Comparison of ENCODE assay signal across 33 cellular contexts in the genomic region with DNA sequence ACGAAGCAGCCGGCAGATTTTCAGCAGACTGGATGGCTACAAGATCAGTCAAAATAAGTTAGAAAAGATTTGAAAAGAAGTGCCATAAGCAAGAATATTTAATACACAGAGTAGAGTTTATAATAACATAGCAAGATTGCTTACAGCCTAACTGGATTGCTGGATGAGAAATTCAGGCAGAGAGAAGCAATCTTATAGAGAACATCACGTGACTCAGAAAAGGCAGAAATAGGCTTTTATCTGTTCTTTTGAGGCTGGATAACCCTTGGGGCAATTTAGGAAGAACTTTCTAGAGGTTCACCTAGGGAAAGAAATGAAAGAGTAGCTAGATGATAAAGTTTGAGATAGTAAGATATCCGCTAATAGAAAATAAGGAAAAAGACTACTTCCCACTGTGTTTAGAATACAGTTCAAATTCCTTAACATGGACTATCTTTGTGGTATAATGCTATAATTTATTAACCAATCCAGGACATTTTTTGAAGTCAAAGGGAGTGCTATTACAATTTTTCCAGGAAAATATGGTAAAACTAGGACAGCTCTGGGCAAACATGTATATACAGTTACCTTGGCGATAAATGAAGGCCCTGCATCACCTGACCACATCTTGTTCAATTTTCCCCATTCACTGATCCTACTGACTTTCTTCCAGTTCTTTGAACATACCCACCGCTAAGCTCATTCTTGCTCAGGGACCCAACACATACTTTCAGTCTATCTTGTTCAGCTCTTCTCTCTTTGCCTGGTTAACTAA. TPM values are rescaled to one million over a fixed set of nuclear protein-coding genes. Genes with fewer than 3 reads are reported as not detected.
"Had no signal": no experiment of that assay in that cellular context is flagged by ENCODE, and none has a peak within 500 bp of the region (broad histone marks: within the 10 kb centered on the region; RNA-seq: fewer than 3 reads in every experiment).

No MANE protein-coding gene starts in this region.

- ATAC-seq: gastrocnemius medialis; left lobe of liver; lower lobe of right lung; mucosa of descending colon; pancreas; stimulated activated naive B cell treated with anti-CD40 and anti-IgM and Interleukin-4, amounts not matched to agents 10 μg/mL and 1 μg/mL and 100 μg/mL, for 72 hours had no signal

- FAIRE-seq: keratinocyte, pancreas, TTC549 had no signal

- H3K27ac Mint-ChIP-seq: activated naive CD4-positive, alpha-beta T cell treated with anti-CD3 and anti-CD28 coated beads for 36 hours; activated naive CD8-positive, alpha-beta T cell treated with anti-CD3 and anti-CD28 coated beads for 36 hours; brain; nephron progenitor cell; stimulated activated naive B cell treated with anti-CD40 and anti-IgM and Interleukin-4, amounts not matched to agents 10 μg/mL and 1 μg/mL and 100 μg/mL, for 72 hours had no signal

- H3K9me3 ChIP-seq: adrenal gland, colonic mucosa, gastrocnemius medialis, lower lobe of right lung, mucosa of descending colon, pancreas, prostate gland, stomach, tibial artery had no signal

- H3K36me3 ChIP-seq: adrenal gland, cardiac muscle cell, colonic mucosa, gastrocnemius medialis, lower lobe of right lung, pancreas, prostate gland, stomach, tibial artery had no signal

- H3K27ac ChIP-seq: adrenal gland, cardiac muscle cell, colonic mucosa, gastrocnemius medialis, hepatocyte, lower lobe of right lung, pancreas, prostate gland, stomach, tibial artery, VCaP had no signal

- DNase-seq: activated CD4-positive, alpha-beta T cell treated with anti-CD3 and anti-CD28 coated beads for 4 hours; activated CD4-positive, alpha-beta T cell treated with anti-CD3 and anti-CD28 coated beads, Interleukin-2, amount 50 U/mL, for 4 hours; activated effector memory CD4-positive, alpha-beta T cell treated with Interleukin-2 at 50 U/mL for 16 hours; activated naive CD4-positive, alpha-beta T cell treated with anti-CD3 and anti-CD28 coated beads for 36 hours; activated naive CD8-positive, alpha-beta T cell treated with anti-CD3 and anti-CD28 coated beads for 36 hours; aorta; cerebellar nuclear complex; colonic mucosa; effector CD8-positive, alpha-beta T cell; erythroblast; gastrocnemius medialis; lower lobe of right lung; mucosa of descending colon; pancreas; stimulated activated CD4-positive, alpha-beta T cell treated with anti-CD3 and anti-CD28 coated beads, Interleukin-15, amount 100 ng/mL, for 24 hours; stimulated activated CD4-positive, alpha-beta T cell treated with anti-CD3 and anti-CD28 coated beads, Interleukin-2, amount 100 ng/mL, for 24 hours; stimulated activated naive B cell treated with anti-CD40 and anti-IgM and Interleukin-4, amounts not matched to agents 10 μg/mL and 1 μg/mL and 100 μg/mL, for 72 hours; stomach; T-helper 9 cell; tibial artery had no signal

- H3K4me1 Mint-ChIP-seq: activated naive CD8-positive, alpha-beta T cell treated with anti-CD3 and anti-CD28 coated beads for 36 hours; stimulated activated naive B cell treated with anti-CD40 and anti-IgM and Interleukin-4, amounts not matched to agents 10 μg/mL and 1 μg/mL and 100 μg/mL, for 72 hours had no signal

- H2AFZ ChIP-seq: hepatocyte had no signal

- H3K36me3 Mint-ChIP-seq: activated naive CD8-positive, alpha-beta T cell treated with anti-CD3 and anti-CD28 coated beads for 36 hours; brain; stimulated activated naive B cell treated with anti-CD40 and anti-IgM and Interleukin-4, amounts not matched to agents 10 μg/mL and 1 μg/mL and 100 μg/mL, for 72 hours had no signal

- H3K4me3 ChIP-seq: adrenal gland, cardiac muscle cell, colonic mucosa, gastrocnemius medialis, hepatocyte, lower lobe of right lung, mucosa of descending colon, pancreas, prostate gland, stomach, tibial artery had no signal

- H3K4me3 Mint-ChIP-seq: activated naive CD4-positive, alpha-beta T cell treated with anti-CD3 and anti-CD28 coated beads for 36 hours; activated naive CD8-positive, alpha-beta T cell treated with anti-CD3 and anti-CD28 coated beads for 36 hours; brain; nephron progenitor cell; stimulated activated naive B cell treated with anti-CD40 and anti-IgM and Interleukin-4, amounts not matched to agents 10 μg/mL and 1 μg/mL and 100 μg/mL, for 72 hours had no signal

- H3K4me1 ChIP-seq: adrenal gland, colonic mucosa, gastrocnemius medialis, lower lobe of right lung, pancreas, prostate gland had no signal

- H3K27me3 ChIP-seq: cardiac muscle cell, colonic mucosa, gastrocnemius medialis, pancreas, stomach had no signal

- H3K4me2 ChIP-seq: hepatocyte had no signal

- H3K79me2 ChIP-seq: hepatocyte had no signal

- H3K27me3 Mint-ChIP-seq: brain had no signal

- H3K9me3 Mint-ChIP-seq: activated naive CD4-positive, alpha-beta T cell treated with anti-CD3 and anti-CD28 coated beads for 36 hours; activated naive CD8-positive, alpha-beta T cell treated with anti-CD3 and anti-CD28 coated beads for 36 hours; brain; nephron progenitor cell; stimulated activated naive B cell treated with anti-CD40 and anti-IgM and Interleukin-4, amounts not matched to agents 10 μg/mL and 1 μg/mL and 100 μg/mL, for 72 hours had no signal

RNA-seq across cellular contexts. Expression of gene ASB5, which starts 38.0 kb away (rescaled TPM):
- total RNA-seq: activated naive CD4-positive, alpha-beta T cell treated with anti-CD3 and anti-CD28 coated beads for 36 hours; activated naive CD8-positive, alpha-beta T cell treated with anti-CD3 and anti-CD28 coated beads for 36 hours; aorta; cardiac muscle cell; dermis microvascular lymphatic vessel endothelial cell; left lobe of liver; lower lobe of right lung; mesenteric fat pad; pancreas; T-helper 1 cell treated with Interleukin-12 subunit alpha and Interleukin-12 subunit beta and Interleukin-4 antibody, amounts not matched to agents 30 ng/mL and 1 ng/mL, for 36 hours had no signal
- polyA plus RNA-seq: keratinocyte had no signal
